9 cellular contexts compared by ENCODE assay signal in genomic region chr13:28492527-28493367, GRCh38. TPM values are rescaled to one million over a fixed set of nuclear protein-coding genes. Genes with fewer than 3 reads are reported as not detected.
DNase-seq lines count a peak whose midpoint lies in the region; ATAC-seq and TF ChIP-seq lines count a peak whose summit lies in the region.
"Had no signal": no experiment of that assay in that cellular context is flagged by ENCODE, and none has a peak within 500 bp of the region (broad histone marks: within the 10 kb centered on the region; RNA-seq: fewer than 3 reads in every experiment).

No MANE protein-coding gene starts in this region.

- H3K9me3 Mint-ChIP-seq in T-helper 1 cell treated with Interleukin-12 subunit alpha and Interleukin-12 subunit beta and Interleukin-4 antibody, amounts not matched to agents 30 μg/mL and 1 μg/mL, for 36 hours: no peaks in the 10 kb centered on the region
- no peaks in the 10 kb centered on the region for H3K9me3 Mint-ChIP-seq in endothelial cell (ENCODE audit: unreplicated experiment)
- no peaks in the 10 kb centered on the region for H3K9me3 Mint-ChIP-seq in immature natural killer cell

- TF ChIP-seq CTCF in GM20000 (IDR thresholded peaks at IDR 0.05; ENCODE audit: extremely low read depth, missing control alignments): no peak
- TF ChIP-seq CTCF in endothelial cell (IDR thresholded peaks at IDR 0.05; ENCODE audit: unreplicated experiment): no peak

- DNase-seq in GM20000 (ENCODE audit: low spot score): peak; percentile 42
- DNase-seq in endothelial cell (ENCODE audit: low spot score): no peak
- DNase-seq in stimulated activated CD4-positive, alpha-beta T cell treated with anti-CD3 and anti-CD28 coated beads, Interleukin-15, amount 100 ng/mL, for 48 hours (ENCODE audit: low read depth in 2 of 2): peak; percentile 46 to 55
- DNase-seq in immature natural killer cell: no peak
- DNase-seq in NCI-H1930 (lab: John Stamatoyannopoulos, UW): no peak
- DNase-seq in NCI-H2227 treated with DMSO at 0.1 percent for 48 hours (lab: John Stamatoyannopoulos, UW): no peak
- DNase-seq: KBM-7 had no signal

- peaks cover 3% of the 10 kb centered on the region for H3K36me3 Mint-ChIP-seq in T-helper 1 cell treated with Interleukin-12 subunit alpha and Interleukin-12 subunit beta and Interleukin-4 antibody, amounts not matched to agents 30 μg/mL and 1 μg/mL, for 36 hours (ENCODE audit: low read depth)
- H3K36me3 Mint-ChIP-seq in endothelial cell (ENCODE audit: low read depth, unreplicated experiment) (peaks cover 57% of the 10 kb centered on the region), immature natural killer cell (no peaks in the 10 kb centered on the region)

- H3K27ac Mint-ChIP-seq in T-helper 1 cell treated with Interleukin-12 subunit alpha and Interleukin-12 subunit beta and Interleukin-4 antibody, amounts not matched to agents 30 μg/mL and 1 μg/mL, for 36 hours: peak overlapping the region; percentile 57
- H3K27ac Mint-ChIP-seq in endothelial cell (ENCODE audit: unreplicated experiment) (peak overlapping the region; percentile 97), immature natural killer cell (no peak overlapping the region)

- peak overlapping the region; percentile 72 for H3K4me3 Mint-ChIP-seq in T-helper 1 cell treated with Interleukin-12 subunit alpha and Interleukin-12 subunit beta and Interleukin-4 antibody, amounts not matched to agents 30 μg/mL and 1 μg/mL, for 36 hours
- H3K4me3 Mint-ChIP-seq in endothelial cell (ENCODE audit: unreplicated experiment) (peak overlapping the region; percentile 94), immature natural killer cell (peak overlapping the region in 1 of 5 donors; percentile 51)

- peaks cover 26% of the 10 kb centered on the region for H3K4me1 Mint-ChIP-seq in T-helper 1 cell treated with Interleukin-12 subunit alpha and Interleukin-12 subunit beta and Interleukin-4 antibody, amounts not matched to agents 30 μg/mL and 1 μg/mL, for 36 hours (ENCODE audit: low read depth)
- H3K4me1 Mint-ChIP-seq in endothelial cell (ENCODE audit: unreplicated experiment) (peaks cover 63% of the 10 kb centered on the region), immature natural killer cell (peaks cover 8 to 16% of the 10 kb centered on the region in 2 donors)

- no peak for ATAC-seq in HG03159 (IDR thresholded peaks at IDR 0.05; ENCODE audit: unreplicated experiment)

- peaks cover 45% of the 10 kb centered on the region for H3K27me3 Mint-ChIP-seq in T-helper 1 cell treated with Interleukin-12 subunit alpha and Interleukin-12 subunit beta and Interleukin-4 antibody, amounts not matched to agents 30 μg/mL and 1 μg/mL, for 36 hours (ENCODE audit: low read depth)
- H3K27me3 Mint-ChIP-seq in endothelial cell (ENCODE audit: unreplicated experiment) (peaks cover 16% of the 10 kb centered on the region), immature natural killer cell (ENCODE audit: low read depth in 3 of 3) (peaks cover 6 to 19% (median 15%) of the 10 kb centered on the region in 3 donors)

RNA-seq across cellular contexts. Expression of gene FLT1, which starts 2.2 kb away (rescaled TPM):
- total RNA-seq in endothelial cell (ENCODE audit: unreplicated experiment): 759 TPM
- not detected for polyA plus RNA-seq in immature natural killer cell

Comparison
In these comparisons a context has a peak if more than half of its experiments do, and no peak if none do; other contexts are left out.
1. DNase-seq: peak in GM20000 (single experiment) and stimulated activated CD4-positive, alpha-beta T cell treated with anti-CD3 and anti-CD28 coated beads, Interleukin-15, amount 100 ng/mL, for 48 hours (2 of 2); none in endothelial cell (single experiment), immature natural killer cell (0 of 3), NCI-H1930 (0 of 2) and NCI-H2227 treated with DMSO at 0.1 percent for 48 hours (single experiment).
2. H3K27ac Mint-ChIP-seq: peak in T-helper 1 cell treated with Interleukin-12 subunit alpha and Interleukin-12 subunit beta and Interleukin-4 antibody, amounts not matched to agents 30 μg/mL and 1 μg/mL, for 36 hours (single experiment) and endothelial cell (single experiment); none in immature natural killer cell (0 of 6).